In genomic region chr11:103338621-103339484, GRCh38 we compare ENCODE assay signal across 10 cellular contexts.
DNase-seq lines count a peak whose midpoint lies in the region; ATAC-seq, FAIRE-seq and TF ChIP-seq lines count a peak whose summit lies in the region.
"Had no signal": no experiment of that assay in that cellular context is flagged by ENCODE, and none has a peak within 500 bp of the region (broad histone marks: within the 10 kb centered on the region; RNA-seq: fewer than 3 reads in every experiment).

No MANE protein-coding gene starts in this region.

- H3K27me3 ChIP-seq in HepG2 (ENCODE audit: control insufficient read depth in 1 of 2, insufficient read depth in 2 of 2, low read length in 2 of 2) (no peaks in the 10 kb centered on the region; a peak in 1 of 5 replicates), right lobe of liver (no peaks in the 10 kb centered on the region)

- TF ChIP-seq CTCF in HepG2 (CRISPR knock-in tag; IDR thresholded peaks at IDR 0.05) = peak; percentile 29
- no peak for TF ChIP-seq CTCF in right lobe of liver (IDR thresholded peaks at IDR 0.05)
- no peak for TF ChIP-seq CTCF in foreskin fibroblast (IDR thresholded peaks at IDR 0.05; ENCODE audit: low read depth, low read length)
- no peak for TF ChIP-seq CTCF in GM10248 (IDR thresholded peaks at IDR 0.05; ENCODE audit: control extremely low read depth, extremely low read depth, low read depth, missing control alignments)
- TF ChIP-seq CTCF in osteocyte (IDR thresholded peaks at IDR 0.05) = no peak

- TF ChIP-seq RAD21 in HepG2 (CRISPR knock-in tag; IDR thresholded peaks at IDR 0.05) = no peak

- TF ChIP-seq POLR2A in HepG2 (IDR thresholded peaks at IDR 0.05; ENCODE audit: insufficient read depth in 1 of 2, low read depth in 2 of 2, low read length in 2 of 2) (no peak), right lobe of liver (IDR thresholded peaks at IDR 0.05) (no peak)

- TF ChIP-seq EP300 in HepG2 (IDR thresholded peaks at IDR 0.05; ENCODE audit: low read depth in 2 of 2, low read length in 2 of 2) (no peak), HepG2 (CRISPR knock-in tag; IDR thresholded peaks at IDR 0.05; ENCODE audit: borderline replicate concordance) (no peak)

- H3K36me3 Mint-ChIP-seq in osteocyte (ENCODE audit: unreplicated experiment) = peaks cover 12% of the 10 kb centered on the region

- H3K9me3 ChIP-seq in HepG2 (ENCODE audit: low read length) (no peaks in the 10 kb centered on the region), right lobe of liver (no peaks in the 10 kb centered on the region)

- WGBS in HepG2 (ENCODE audit: low lambda C conversion rate) = 0% methylated on average over 1 of the region's 2 CpGs
- 80% methylated on average over 1 of the region's 2 CpGs for WGBS in right lobe of liver (ENCODE audit: insufficient coverage, low coverage, low lambda C conversion rate, missing lambda C conversion rate)

- no peak for FAIRE-seq in HepG2 (lab: Jason Lieb, UNC)
- FAIRE-seq: islet of Langerhans had no signal

- peaks cover 11% of the 10 kb centered on the region for H3K4me1 Mint-ChIP-seq in osteocyte (ENCODE audit: unreplicated experiment)

- DNase-seq in HepG2 (ENCODE audit: low spot score) (no peak), right lobe of liver (no peak), UCSD-AML1 (lab: John Stamatoyannopoulos, UW; ENCODE audit: unreplicated experiment) (peak; percentile 8), foreskin fibroblast (peak; percentile 69 to 83), GM10248 (ENCODE audit: extremely low spot score) (no peak), ureter (ENCODE audit: low spot score) (no peak), NCI-H1694 treated with DMSO at 0.1 percent for 48 hours (lab: John Stamatoyannopoulos, UW) (no peak), osteocyte (ENCODE audit: extremely low spot score, unreplicated experiment) (no peak)
- DNase-seq: cortex of kidney had no signal

- no peak overlapping the region for H3K4me3 Mint-ChIP-seq in osteocyte (ENCODE audit: unreplicated experiment)

- no peaks in the 10 kb centered on the region for H3K79me2 ChIP-seq in HepG2 (ENCODE audit: insufficient read depth, low read length)

- H3K4me1 ChIP-seq in HepG2 (ENCODE audit: insufficient read depth, low read length) (no peaks in the 10 kb centered on the region), right lobe of liver (no peaks in the 10 kb centered on the region)

- POLR2A ChIA-PET in HepG2 (lab: Yijun Ruan, JAX) (no interaction called here), GM10248 (lab: Yijun Ruan, JAX) (no interaction called here)

- H3K4me3 ChIP-seq in HepG2 (replicated peaks in 1 of 3; ENCODE audit: insufficient read depth in 1 of 3, low read depth in 2 of 3, low read length in 3 of 3) = no peak overlapping the region
- no peak overlapping the region for H3K4me3 ChIP-seq in right lobe of liver
- no peak overlapping the region for H3K4me3 ChIP-seq in foreskin fibroblast (ENCODE audit: low read depth in 1 of 2, low read length in 2 of 2)

- BruUV-seq in HepG2 (replicated peaks; lab: Mats Ljungman, UMichigan) = no TSS peak

- H3K36me3 ChIP-seq in HepG2 (replicated peaks in 1 of 2; ENCODE audit: control insufficient read depth in 1 of 2, insufficient read depth in 2 of 2, low read length in 2 of 2) (no peaks in the 10 kb centered on the region), right lobe of liver (no peaks in the 10 kb centered on the region)

- in situ Hi-C loops in HepG2 (cut with HindIII; ENCODE audit: extremely low pct_ligation_motif_present, low pct_unique_long_range_greater_than_20kb) = no loop called here

- H3K4me2 ChIP-seq in HepG2 (ENCODE audit: low read depth, low read length) = no peak overlapping the region

- H2AFZ ChIP-seq in HepG2 (ENCODE audit: low read length) = no peak overlapping the region

- H3K27me3 Mint-ChIP-seq in osteocyte (ENCODE audit: unreplicated experiment) = no peaks in the 10 kb centered on the region

- H3K27ac ChIP-seq in HepG2 (ENCODE audit: extremely low read length, insufficient read depth, low read length) = no peak overlapping the region
- H3K27ac ChIP-seq in right lobe of liver = no peak overlapping the region

- H3K27ac Mint-ChIP-seq in osteocyte (ENCODE audit: unreplicated experiment) = no peak overlapping the region

- H3K9ac ChIP-seq in HepG2 (ENCODE audit: insufficient read depth, low read depth, low read length) = no peak overlapping the region

- peaks cover 15% of the 10 kb centered on the region for H3K9me3 Mint-ChIP-seq in osteocyte (ENCODE audit: unreplicated experiment)

- no peaks in the 10 kb centered on the region for H4K20me1 ChIP-seq in HepG2 (ENCODE audit: insufficient read depth, low read length)

- CTCF ChIA-PET in HepG2 (lab: Yijun Ruan, JAX; ENCODE audit: low intra/inter-chr PET ratio, low total read pairs) (interaction anchor here (1.2 kb wide), 1 partner anchor 262 kb away, joined by 3 read pairs; no protein-coding TSS in a partner anchor), GM10248 (lab: Yijun Ruan, JAX) (interaction anchor here (1.6 kb wide), 1 partner anchor 12 kb away, joined by 3 read pairs; no protein-coding TSS in a partner anchor)

- ATAC-seq in HepG2 (peak; percentile 58), right lobe of liver (no peak)

- intact Hi-C loops in HepG2 (cut with micrococcal nuclease; ENCODE audit: unreplicated experiment) = no loop called here
- intact Hi-C loops in right lobe of liver (cut with DNase I) = no loop called here

TF ChIP-seq in HepG2, 621 proteins besides CTCF, POLR2A, EP300 and RAD21:
- TF ChIP-seq STAG1 (CRISPR knock-in tag; IDR thresholded peaks at IDR 0.05) = peak; percentile 47
- no peak for TF ChIP-seq ZNF766 (CRISPR knock-in tag; IDR thresholded peaks at IDR 0.05; ENCODE audit: borderline replicate concordance)
- TF ChIP-seq KLF9 (CRISPR knock-in tag; IDR thresholded peaks at IDR 0.05; ENCODE audit: low read depth) = no peak
- TF ChIP-seq NR2F1 (CRISPR knock-in tag; IDR thresholded peaks at IDR 0.05) = no peak

Comparison
In these comparisons a context has a peak if more than half of its experiments do, and no peak if none do; other contexts are left out.
1. DNase-seq: peak in UCSD-AML1 (single experiment) and foreskin fibroblast (2 of 2); none in HepG2 (single experiment), right lobe of liver (0 of 3), GM10248 (single experiment), ureter (single experiment), NCI-H1694 treated with DMSO at 0.1 percent for 48 hours (single experiment) and osteocyte (single experiment).